Comparison of ENCODE assay signal across 12 cellular contexts in the genomic region with DNA sequence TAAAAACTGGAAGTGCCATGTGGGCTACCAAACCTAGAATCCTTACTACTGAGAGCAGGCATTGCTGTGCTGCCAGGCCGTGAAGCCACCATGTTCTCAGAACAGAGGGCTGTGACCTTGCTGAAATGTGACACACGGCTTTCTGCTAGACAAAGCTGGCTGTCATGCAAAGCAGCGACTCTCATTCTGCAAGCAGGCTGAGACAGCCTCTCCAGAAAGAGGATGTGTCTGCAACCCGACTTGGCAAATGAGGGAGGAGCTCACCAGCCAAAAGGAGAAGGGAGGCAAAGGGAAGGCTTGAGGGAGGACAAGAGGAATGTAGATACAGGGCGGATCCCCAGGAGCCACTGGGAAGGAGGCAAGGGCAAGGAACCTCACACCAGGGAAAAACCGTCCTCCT.
DNase-seq lines count a peak whose midpoint lies in the region; ATAC-seq, FAIRE-seq and TF ChIP-seq lines count a peak whose summit lies in the region.
"Had no signal": no experiment of that assay in that cellular context is flagged by ENCODE, and none has a peak within 500 bp of the region (broad histone marks: within the 10 kb centered on the region; RNA-seq: fewer than 3 reads in every experiment).

No MANE protein-coding gene starts in this region.

- peak; percentile 89 for ATAC-seq in GM19468 (IDR thresholded peaks at IDR 0.05; ENCODE audit: extremely low read depth, unreplicated experiment)
- ATAC-seq in left lung: peak; percentile 66
- no peak for ATAC-seq in HG03025 (IDR thresholded peaks at IDR 0.05; ENCODE audit: low FRiP score, unreplicated experiment)

- H3K36me3 ChIP-seq in left lung: peaks cover 0 to 4% of the 10 kb centered on the region in 2 donors
- H3K36me3 ChIP-seq: SJCRH30 had no signal

- TF ChIP-seq CTCF in left lung (IDR thresholded peaks at IDR 0.05): no peak

- FAIRE-seq in GM19239 (lab: Jason Lieb, UNC): no peak
- FAIRE-seq: keratinocyte had no signal

- H3K4me3 ChIP-seq in left lung: no peak overlapping the region
- H3K4me3 ChIP-seq: SJCRH30 had no signal

- no peaks in the 10 kb centered on the region for H3K4me1 ChIP-seq in left lung
- H3K4me1 ChIP-seq: SJCRH30 had no signal

- DNase-seq in CD1c-positive myeloid dendritic cell (ENCODE audit: extremely low spot score) (peak; percentile 60), NOMO-1 (lab: John Stamatoyannopoulos, UW; ENCODE audit: unreplicated experiment in 2 of 2) (peak; percentile 64 to 68), left lung (peak in 1 of 2 donors; percentile 55), NCI-H2081 (lab: John Stamatoyannopoulos, UW) (no peak), GM19239 (ENCODE audit: insufficient read length, low spot score) (no peak), globus pallidus (ENCODE audit: low spot score) (no peak)
- DNase-seq: activated CD4-positive, CD25-positive, alpha-beta regulatory T cell; NCI-H446 treated with DMSO at 0.1 percent for 48 hours; SJCRH30 had no signal

- no peak overlapping the region for H3K27ac ChIP-seq in left lung
- H3K27ac ChIP-seq: SJCRH30 had no signal

- H3K27me3 ChIP-seq in left lung: no peaks in the 10 kb centered on the region
- H3K27me3 ChIP-seq: SJCRH30 had no signal

- no peaks in the 10 kb centered on the region for H3K9me3 ChIP-seq in left lung
- H3K9me3 ChIP-seq: SJCRH30 had no signal

- intact Hi-C loops in left lung (cut with DNase I): no loop called here

Comparison
In these comparisons a context has a peak if more than half of its experiments do, and no peak if none do; other contexts are left out.
1. DNase-seq: peak in CD1c-positive myeloid dendritic cell (single experiment) and NOMO-1 (2 of 2); none in NCI-H2081 (0 of 2), GM19239 (single experiment) and globus pallidus (single experiment).